Comparison of ENCODE assay signal across 8 cellular contexts in genomic region chr7:91264924-91265681, GRCh38. TPM values are rescaled to one million over a fixed set of nuclear protein-coding genes. Genes with fewer than 3 reads are reported as not detected.
DNase-seq lines count a peak whose midpoint lies in the region; ATAC-seq and TF ChIP-seq lines count a peak whose summit lies in the region.

No MANE protein-coding gene starts in this region.

- H2BK12ac ChIP-seq in H9 (ENCODE audit: insufficient read length, low read depth, low read length) (no peak overlapping the region), mesenchymal stem cell (ENCODE audit: low read length in 2 of 2) (peak overlapping the region in 1 of 2 experiments; percentile 88)

- H3K4me1 Mint-ChIP-seq in activated CD4-positive, alpha-beta T cell treated with anti-CD3 and anti-CD28 coated beads for 36 hours = peaks cover 8% of the 10 kb centered on the region
- H3K4me1 Mint-ChIP-seq in H9 (peaks cover 27 to 37% of the 10 kb centered on the region in 2 experiments), endodermal cell (peaks cover 14% of the 10 kb centered on the region)

- no peak overlapping the region for H2AFZ ChIP-seq in H9 (ENCODE audit: low read length)
- H2AFZ ChIP-seq in mesenchymal stem cell (ENCODE audit: low read depth, low read length) = peak overlapping the region; percentile 66

- no peaks in the 10 kb centered on the region for H3K36me3 Mint-ChIP-seq in activated CD4-positive, alpha-beta T cell treated with anti-CD3 and anti-CD28 coated beads for 36 hours (ENCODE audit: low read depth)
- H3K36me3 Mint-ChIP-seq in H9 (ENCODE audit: insufficient read depth in 1 of 3, low read depth in 3 of 3) = no peaks in the 10 kb centered on the region
- no peaks in the 10 kb centered on the region for H3K36me3 Mint-ChIP-seq in endodermal cell (ENCODE audit: low read depth)

- H2BK5ac ChIP-seq in H9 (ENCODE audit: insufficient read length, low read length) (no peak overlapping the region), mesenchymal stem cell (ENCODE audit: low read depth, low read length, poor library complexity, severe bottlenecking) (peak overlapping the region; percentile 92)

- H3K27me3 ChIP-seq in H9 (ENCODE audit: insufficient read depth, low read length) (peaks cover 63% of the 10 kb centered on the region), endodermal cell (ENCODE audit: control insufficient read depth, insufficient read depth, low read length, poor library complexity, severe bottlenecking) (peaks cover 86% of the 10 kb centered on the region), mesenchymal stem cell (ENCODE audit: control insufficient read depth in 1 of 2, insufficient read depth in 1 of 2, low read length in 2 of 2) (no peaks in the 10 kb centered on the region), thymus (ENCODE audit: control insufficient read depth, insufficient read depth) (peaks cover 12% of the 10 kb centered on the region)

- H3K4ac ChIP-seq in H9 (ENCODE audit: low read depth, low read length) (no peak overlapping the region), mesenchymal stem cell (ENCODE audit: low read depth in 1 of 2, low read length in 2 of 2) (no peak overlapping the region)

- DNase-seq in activated CD4-positive, alpha-beta T cell treated with anti-CD3 and anti-CD28 coated beads for 36 hours = peak; percentile 56
- no peak for DNase-seq in activated CD4-positive, alpha-beta T cell treated with anti-CD3 and anti-CD28 coated beads for 1 hour
- DNase-seq in H9 = peak; percentile 52
- DNase-seq in LHCN-M2 (ENCODE audit: low read depth) = peak; percentile 79
- no peak for DNase-seq in SK-N-MC (ENCODE audit: low read depth, low spot score)
- peak; percentile 81 for DNase-seq in endodermal cell
- peak; percentile 79 for DNase-seq in mesenchymal stem cell

- H3K14ac ChIP-seq in H9 (ENCODE audit: insufficient read depth, low read length) = peak overlapping the region; percentile 32; the same call in 1 of the 2 replicates
- peak overlapping the region in 1 of 2 experiments; percentile 44 for H3K14ac ChIP-seq in mesenchymal stem cell (ENCODE audit: low read length in 2 of 2)

- no CpG with 5 or more reads among the region's 78 CpGs for WGBS in H9 (ENCODE audit: extremely low coverage, insufficient read length, low lambda C conversion rate)
- 1 to 2% methylated on average over 40 to 78 of the region's 78 CpGs for WGBS in endodermal cell (ENCODE audit: insufficient coverage in 1 of 2, insufficient read length in 1 of 2), 2 experiments
- WGBS in mesenchymal stem cell = under 1% methylated on average over 68 of the region's 78 CpGs
- WGBS in thymus = under 1% methylated on average over 78 of the region's 78 CpGs

- H4K20me1 ChIP-seq in H9 (ENCODE audit: control insufficient read depth, insufficient read depth, insufficient read length) = peaks cover 2% of the 10 kb centered on the region

- peak overlapping the region; percentile 39 for H3K27ac Mint-ChIP-seq in activated CD4-positive, alpha-beta T cell treated with anti-CD3 and anti-CD28 coated beads for 36 hours
- no peak overlapping the region for H3K27ac Mint-ChIP-seq in H9
- H3K27ac Mint-ChIP-seq in endodermal cell = peak overlapping the region; percentile 76

- no peak overlapping the region for H4K91ac ChIP-seq in H9 (ENCODE audit: insufficient read length, low read depth, low read length)
- peak overlapping the region; percentile 78 for H4K91ac ChIP-seq in mesenchymal stem cell (ENCODE audit: low read length)

- no peak overlapping the region for H3K56ac ChIP-seq in H9 (ENCODE audit: insufficient read length, low read depth, low read length)

- H3K23ac ChIP-seq in H9 (ENCODE audit: insufficient read length, low read depth, low read length) = no peak overlapping the region
- peak overlapping the region in 1 of 2 experiments; percentile 67 for H3K23ac ChIP-seq in mesenchymal stem cell (ENCODE audit: low read length in 2 of 2)

- H2BK120ac ChIP-seq in H9 (ENCODE audit: low read depth, low read length, poor library complexity, severe bottlenecking) (no peak overlapping the region), mesenchymal stem cell (ENCODE audit: low read depth, low read length) (peak overlapping the region; percentile 83)

- H3K4me2 ChIP-seq in H9 (ENCODE audit: insufficient read depth, insufficient read length, low read length) (peak overlapping the region; percentile 74), mesenchymal stem cell (ENCODE audit: low read length, poor library complexity, severe bottlenecking) (peak overlapping the region; percentile 74)

- H2AK5ac ChIP-seq in H9 (ENCODE audit: insufficient read length, low read length) (no peak overlapping the region), mesenchymal stem cell (ENCODE audit: low read length, severe bottlenecking) (no peak overlapping the region)

- POLR2A ChIA-PET in activated CD4-positive, alpha-beta T cell treated with anti-CD3 and anti-CD28 coated beads for 36 hours (lab: Charles Lee) = no interaction called here

- H3K9me3 ChIP-seq in H9 (ENCODE audit: control insufficient read depth, low read depth, low read length) (no peaks in the 10 kb centered on the region), SK-N-MC (ENCODE audit: low read depth, low read length) (no peaks in the 10 kb centered on the region), endodermal cell (ENCODE audit: control insufficient read depth, low read length) (no peaks in the 10 kb centered on the region), mesenchymal stem cell (ENCODE audit: control insufficient read depth, low read length) (no peaks in the 10 kb centered on the region), thymus (ENCODE audit: control insufficient read depth) (no peaks in the 10 kb centered on the region)

- H3K36me3 ChIP-seq in SK-N-MC (ENCODE audit: insufficient read depth, low read length) (peaks cover 33% of the 10 kb centered on the region), endodermal cell (ENCODE audit: control insufficient read depth, insufficient read depth, low read length) (no peaks in the 10 kb centered on the region), mesenchymal stem cell (ENCODE audit: control insufficient read depth in 1 of 2, insufficient read depth in 2 of 2, low read depth in 1 of 2, low read length in 2 of 2) (peaks cover 13 to 31% of the 10 kb centered on the region in 2 experiments), thymus (ENCODE audit: control insufficient read depth, insufficient read depth) (no peaks in the 10 kb centered on the region)

- H3K4me3 Mint-ChIP-seq in activated CD4-positive, alpha-beta T cell treated with anti-CD3 and anti-CD28 coated beads for 36 hours = peak overlapping the region; percentile 76
- H3K4me3 Mint-ChIP-seq in H9 (peak overlapping the region; percentile 72 to 88), endodermal cell (peak overlapping the region; percentile 71)

- CTCF ChIA-PET in activated CD4-positive, alpha-beta T cell treated with anti-CD3 and anti-CD28 coated beads for 36 hours (lab: Charles Lee) = no interaction called here

- H3T11ph ChIP-seq in H9 (ENCODE audit: low read length) = no peak overlapping the region

- H4K5ac ChIP-seq in H9 (ENCODE audit: insufficient read length, low read depth, low read length) = no peak overlapping the region

- H3K27ac ChIP-seq in H9 (ENCODE audit: insufficient read length, low read depth, low read length) (no peak overlapping the region), SK-N-MC (peak overlapping the region; percentile 82), endodermal cell (ENCODE audit: low read depth, low read length) (peak overlapping the region; percentile 87), mesenchymal stem cell (ENCODE audit: low read length, poor library complexity, severe bottlenecking) (peak overlapping the region; percentile 66), thymus (ENCODE audit: low read depth) (peak overlapping the region; percentile 77)

- no peaks in the 10 kb centered on the region for H3K79me2 ChIP-seq in H9 (ENCODE audit: insufficient read depth, low read length)

- peaks cover 26% of the 10 kb centered on the region for H3K23me2 ChIP-seq in H9 (ENCODE audit: insufficient read length, low read depth, low read length, poor library complexity, severe bottlenecking)

- TF ChIP-seq CTCF in H9 (conservative IDR thresholded peaks at IDR 0.05) (no peak), endodermal cell (conservative IDR thresholded peaks at IDR 0.05) (no peak)

- no peak overlapping the region for H2BK20ac ChIP-seq in H9 (ENCODE audit: low read depth, low read length, poor library complexity, severe bottlenecking)

- H3K9me3 Mint-ChIP-seq in activated CD4-positive, alpha-beta T cell treated with anti-CD3 and anti-CD28 coated beads for 36 hours (ENCODE audit: low read depth) = no peaks in the 10 kb centered on the region
- H3K9me3 Mint-ChIP-seq in H9 = no peaks in the 10 kb centered on the region
- no peaks in the 10 kb centered on the region for H3K9me3 Mint-ChIP-seq in endodermal cell

- peak; percentile 62 for ATAC-seq in activated CD4-positive, alpha-beta T cell treated with anti-CD3 and anti-CD28 coated beads for 36 hours

- H2BK15ac ChIP-seq in H9 (ENCODE audit: low read depth, low read length) (no peak overlapping the region), mesenchymal stem cell (ENCODE audit: low read depth, poor library complexity, severe bottlenecking) (no peak overlapping the region)

- H3K4me3 ChIP-seq in SK-N-MC (peak overlapping the region; percentile 92), endodermal cell (ENCODE audit: low read length) (peak overlapping the region; percentile 76), mesenchymal stem cell (ENCODE audit: insufficient read depth in 1 of 2, low read depth in 1 of 2, low read length in 2 of 2) (peak overlapping the region; percentile 73 to 93), thymus (ENCODE audit: low read length) (peak overlapping the region; percentile 77)

- no peak overlapping the region for H3K18ac ChIP-seq in H9 (ENCODE audit: insufficient read length, low read depth, low read length)
- peak overlapping the region; percentile 72 to 79 for H3K18ac ChIP-seq in mesenchymal stem cell (ENCODE audit: low read depth in 1 of 2, low read length in 2 of 2)

- H4K8ac ChIP-seq in H9 (replicated peaks; ENCODE audit: insufficient read length, low read depth, low read length) (no peak overlapping the region), mesenchymal stem cell (ENCODE audit: low read length) (no peak overlapping the region)

- H3K4me1 ChIP-seq in H9 (ENCODE audit: insufficient read depth, low read length) (no peaks in the 10 kb centered on the region), endodermal cell (ENCODE audit: control insufficient read depth, insufficient read depth, low read length) (peaks cover 4% of the 10 kb centered on the region), mesenchymal stem cell (ENCODE audit: control insufficient read depth, insufficient read depth, low read depth, low read length) (peaks cover 21% of the 10 kb centered on the region), thymus (ENCODE audit: control insufficient read depth, insufficient read depth, low read length) (peaks cover 12% of the 10 kb centered on the region)

- no peaks in the 10 kb centered on the region for H3K79me1 ChIP-seq in H9 (ENCODE audit: insufficient read depth, low read depth, low read length, poor library complexity, severe bottlenecking)
- peaks cover 12% of the 10 kb centered on the region for H3K79me1 ChIP-seq in mesenchymal stem cell (replicated peaks; ENCODE audit: low read length, poor library complexity, severe bottlenecking)

- peaks cover 38% of the 10 kb centered on the region for H3K27me3 Mint-ChIP-seq in activated CD4-positive, alpha-beta T cell treated with anti-CD3 and anti-CD28 coated beads for 36 hours
- peaks cover 92% of the 10 kb centered on the region for H3K27me3 Mint-ChIP-seq in H9 (ENCODE audit: low read depth)
- peaks cover 86% of the 10 kb centered on the region for H3K27me3 Mint-ChIP-seq in endodermal cell (ENCODE audit: insufficient read depth)

- no peak overlapping the region for H3K9ac ChIP-seq in H9 (ENCODE audit: extremely low read depth, insufficient read length, low read length)
- peak overlapping the region; percentile 87 for H3K9ac ChIP-seq in SK-N-MC (ENCODE audit: insufficient read length)
- no peak overlapping the region for H3K9ac ChIP-seq in endodermal cell (ENCODE audit: extremely low read depth, low read length, poor library complexity, severe bottlenecking)
- peak overlapping the region; percentile 85 for H3K9ac ChIP-seq in mesenchymal stem cell (ENCODE audit: low read length)

- intact Hi-C loops in activated CD4-positive, alpha-beta T cell treated with anti-CD3 and anti-CD28 coated beads for 36 hours (cut with DNase I, micrococcal nuclease) = loop anchor here (2.0 to 10.0 kb wide), 6 partner anchors 176 to 1180 kb away; partner anchors contain the start of genes CDK14 (in 1 of the 2), GATAD1 (in 1 of the 2), GTPBP10 (in 1 of the 2) and MTERF1 (in 1 of the 2)

RNA-seq across cellular contexts. Expression of gene FZD1, which starts 0.9 kb away (rescaled TPM):
- total RNA-seq in activated CD4-positive, alpha-beta T cell treated with anti-CD3 and anti-CD28 coated beads for 36 hours = under 1 TPM; 0.47 to 0.69 TPM
- total RNA-seq in H9 (2021) = 0.61 TPM in 2 replicates
- total RNA-seq in LHCN-M2 (2014; rRNA removed) = 48.3 and 58.5 TPM in 2 replicates
- polyA plus RNA-seq in LHCN-M2 (2012) = 11.3 TPM
- total RNA-seq in endodermal cell = 1 to 10 TPM; 2.5 to 4.7 TPM
- 7.4 TPM for polyA plus RNA-seq in endodermal cell (2013, experiment 1 of 2)
- 7.5 TPM for polyA plus RNA-seq in endodermal cell (2013, experiment 2 of 2)
- polyA plus RNA-seq in mesenchymal stem cell (2013, experiment 1 of 2) = 4.6 TPM
- polyA plus RNA-seq in mesenchymal stem cell (2013, experiment 2 of 2) = 5.0 TPM
- 2.8 TPM for polyA plus RNA-seq in thymus

Comparison
In these comparisons a context has a peak if more than half of its experiments do, and no peak if none do; other contexts are left out.
1. DNase-seq: peak in activated CD4-positive, alpha-beta T cell treated with anti-CD3 and anti-CD28 coated beads for 36 hours (single experiment), H9 (single experiment), LHCN-M2 (single experiment), endodermal cell (single experiment) and mesenchymal stem cell (single experiment); none in activated CD4-positive, alpha-beta T cell treated with anti-CD3 and anti-CD28 coated beads for 1 hour (single experiment) and SK-N-MC (single experiment).
2. H3K27ac Mint-ChIP-seq: peak in activated CD4-positive, alpha-beta T cell treated with anti-CD3 and anti-CD28 coated beads for 36 hours (single experiment) and endodermal cell (single experiment); none in H9 (0 of 3).
3. H3K9ac ChIP-seq: peak in SK-N-MC (single experiment) and mesenchymal stem cell (single experiment); none in H9 (single experiment) and endodermal cell (single experiment).
4. Peak in every context shown above with its lines, with median percentiles within 50 percentile points of each other: H3K4me3 Mint-ChIP-seq and H3K4me3 ChIP-seq.